ENCODE assay signal across 8 cellular contexts in genomic region chr10:77173615-77174461, GRCh38.
A peak's percentile ranks its signal among the peaks of the same experiment; 100 is the strongest.
DNase-seq lines count a peak whose midpoint lies in the region; ATAC-seq, FAIRE-seq and TF ChIP-seq lines count a peak whose summit lies in the region.

No MANE protein-coding gene starts in this region.

- DNase-seq in DMS 273 (lab: John Stamatoyannopoulos, UW; ENCODE audit: unreplicated experiment) (peak; percentile 80), HCEC 1CT (peak; percentile 59), NCI-H2107 treated with DMSO at 0.1 percent for 48 hours (lab: John Stamatoyannopoulos, UW; ENCODE audit: unreplicated experiment) (peak; percentile 30), WTC11 (ENCODE audit: low spot score) (peak; percentile 86), bronchial epithelial cell (ENCODE audit: low read depth) (peak; percentile 67), keratinocyte (ENCODE audit: low read depth, low spot score) (no peak)
- DNase-seq in stimulated activated CD4-positive, alpha-beta T cell treated with anti-CD3 and anti-CD28 coated beads, Interleukin-1b, Interleukin-23, amount 100 ng/mL, for 48 hours, result peak; percentile 62

- TF ChIP-seq CTCF in WTC11 (IDR thresholded peaks at IDR 0.05) (peak; percentile 86), bronchial epithelial cell (IDR thresholded peaks at IDR 0.05; ENCODE audit: insufficient read depth, low read length, severe bottlenecking) (peak; percentile 91), keratinocyte (optimal IDR thresholded peaks at IDR 0.05 in 1 of 3, IDR thresholded peaks at IDR 0.05 in 1 of 3, conservative IDR thresholded peaks at IDR 0.05 in 1 of 3; ENCODE audit: extremely low read depth in 1 of 3, insufficient read depth in 2 of 3, low read length in 3 of 3) (peak; percentile 86 to 90 (median 87))

- H3K4me1 ChIP-seq in keratinocyte (ENCODE audit: control insufficient read depth, extremely low read depth, insufficient read depth, low read length), result peaks cover 6% of the 10 kb centered on the region

- CTCF ChIA-PET in WTC11 (lab: Charles Lee), result interaction anchor here (0.5 to 3.2 kb wide), 63 partner anchors 9 to 1233 kb away, joined by 3 to 33 read pairs (median 4); partner anchors contain the start of gene KCNMA1

- H3K27ac Mint-ChIP-seq in WTC11, result no peak overlapping the region

- ATAC-seq in WTC11 (peak; percentile 95), HG02840 (IDR thresholded peaks at IDR 0.05; ENCODE audit: low FRiP score, unreplicated experiment) (no peak)

- H3K79me2 ChIP-seq in keratinocyte (ENCODE audit: control insufficient read depth, insufficient read depth, low read length), result no peaks in the 10 kb centered on the region

- no peaks in the 10 kb centered on the region for H3K36me3 Mint-ChIP-seq in WTC11

- no peak overlapping the region for H2AFZ ChIP-seq in keratinocyte (ENCODE audit: control insufficient read depth, low read length)

- H3K27me3 ChIP-seq in bronchial epithelial cell (ENCODE audit: control insufficient read depth, insufficient read depth, low read length) (no peaks in the 10 kb centered on the region), keratinocyte (ENCODE audit: control insufficient read depth, extremely low read depth, insufficient read depth, low read length) (no peaks in the 10 kb centered on the region)

- H3K4me1 Mint-ChIP-seq in WTC11, result no peaks in the 10 kb centered on the region

- H3K4me2 ChIP-seq in keratinocyte (ENCODE audit: control insufficient read depth, extremely low read depth, insufficient read depth, low read depth, low read length), result no peak overlapping the region

- H3K4me3 ChIP-seq in bronchial epithelial cell (ENCODE audit: low read depth, low read length) (no peak overlapping the region), keratinocyte (ENCODE audit: control insufficient read depth in 2 of 3, extremely low read depth in 1 of 3, insufficient read depth in 2 of 3, low read depth in 1 of 3, low read length in 3 of 3) (no peak overlapping the region)

- H3K27ac ChIP-seq in keratinocyte (ENCODE audit: control insufficient read depth, insufficient read depth, low read length), result no peak overlapping the region

- H3K36me3 ChIP-seq in bronchial epithelial cell (ENCODE audit: control insufficient read depth, insufficient read depth, low read length) (no peaks in the 10 kb centered on the region), keratinocyte (ENCODE audit: control insufficient read depth in 2 of 2, extremely low read depth in 1 of 2, insufficient read depth in 2 of 2, low read length in 2 of 2) (no peaks in the 10 kb centered on the region)

- H3K9me3 Mint-ChIP-seq in WTC11, result no peaks in the 10 kb centered on the region; the same call in 1 of the 2 replicates

- no peaks in the 10 kb centered on the region; the same call in 1 of the 2 replicates for H3K27me3 Mint-ChIP-seq in WTC11 (ENCODE audit: low read depth)

- no peaks in the 10 kb centered on the region for H4K20me1 ChIP-seq in keratinocyte (ENCODE audit: control insufficient read depth, extremely low read depth, insufficient read depth, low read length)

- dilution Hi-C loops in keratinocyte (cut with MboI; ENCODE audit: extremely low pct_ligation_motif_present, low sequenced_read_pairs), result no loop called here

- FAIRE-seq in bronchial epithelial cell (lab: Jason Lieb, UNC) (no peak), keratinocyte (lab: Jason Lieb, UNC) (peak; percentile 79)

- H3K9me3 ChIP-seq in keratinocyte (ENCODE audit: control insufficient read depth, low read depth, low read length), result no peaks in the 10 kb centered on the region

- H3K9ac ChIP-seq in keratinocyte (ENCODE audit: control insufficient read depth, extremely low read depth, insufficient read depth, low read length), result no peak overlapping the region

- H3K4me3 Mint-ChIP-seq in WTC11, result no peak overlapping the region

- no peaks in the 10 kb centered on the region for H3K9me1 ChIP-seq in keratinocyte (ENCODE audit: control insufficient read depth, extremely low read depth, insufficient read depth, low read length)

- POLR2A ChIA-PET in WTC11 (lab: Charles Lee), result no interaction called here

TF ChIP-seq in WTC11, 78 proteins besides CTCF, POLR2A, EP300 and RAD21:
- TF ChIP-seq JUN (CRISPR knock-in tag; IDR thresholded peaks at IDR 0.05), result no peak
- TF ChIP-seq GRHL2 (CRISPR knock-in tag; IDR thresholded peaks at IDR 0.05; ENCODE audit: insufficient replicate concordance, severe bottlenecking), result no peak
- no peak for TF ChIP-seq EMX1 (CRISPR knock-in tag; IDR thresholded peaks at IDR 0.05)
- no peak for TF ChIP-seq GABPB1 (CRISPR knock-in tag; IDR thresholded peaks at IDR 0.05)
- TF ChIP-seq E2F4 (CRISPR knock-in tag; IDR thresholded peaks at IDR 0.05; ENCODE audit: borderline replicate concordance, low read depth), result no peak
- TF ChIP-seq AR (CRISPR knock-in tag; IDR thresholded peaks at IDR 0.05), result no peak
- no peak for TF ChIP-seq CREB1 (CRISPR knock-in tag; IDR thresholded peaks at IDR 0.05)
- TF ChIP-seq NR3C1 (CRISPR knock-in tag; conservative IDR thresholded peaks at IDR 0.05; ENCODE audit: low read depth), result no peak
- TF ChIP-seq MYBL2 (CRISPR knock-in tag; IDR thresholded peaks at IDR 0.05), result no peak
- TF ChIP-seq, protein P1, sequence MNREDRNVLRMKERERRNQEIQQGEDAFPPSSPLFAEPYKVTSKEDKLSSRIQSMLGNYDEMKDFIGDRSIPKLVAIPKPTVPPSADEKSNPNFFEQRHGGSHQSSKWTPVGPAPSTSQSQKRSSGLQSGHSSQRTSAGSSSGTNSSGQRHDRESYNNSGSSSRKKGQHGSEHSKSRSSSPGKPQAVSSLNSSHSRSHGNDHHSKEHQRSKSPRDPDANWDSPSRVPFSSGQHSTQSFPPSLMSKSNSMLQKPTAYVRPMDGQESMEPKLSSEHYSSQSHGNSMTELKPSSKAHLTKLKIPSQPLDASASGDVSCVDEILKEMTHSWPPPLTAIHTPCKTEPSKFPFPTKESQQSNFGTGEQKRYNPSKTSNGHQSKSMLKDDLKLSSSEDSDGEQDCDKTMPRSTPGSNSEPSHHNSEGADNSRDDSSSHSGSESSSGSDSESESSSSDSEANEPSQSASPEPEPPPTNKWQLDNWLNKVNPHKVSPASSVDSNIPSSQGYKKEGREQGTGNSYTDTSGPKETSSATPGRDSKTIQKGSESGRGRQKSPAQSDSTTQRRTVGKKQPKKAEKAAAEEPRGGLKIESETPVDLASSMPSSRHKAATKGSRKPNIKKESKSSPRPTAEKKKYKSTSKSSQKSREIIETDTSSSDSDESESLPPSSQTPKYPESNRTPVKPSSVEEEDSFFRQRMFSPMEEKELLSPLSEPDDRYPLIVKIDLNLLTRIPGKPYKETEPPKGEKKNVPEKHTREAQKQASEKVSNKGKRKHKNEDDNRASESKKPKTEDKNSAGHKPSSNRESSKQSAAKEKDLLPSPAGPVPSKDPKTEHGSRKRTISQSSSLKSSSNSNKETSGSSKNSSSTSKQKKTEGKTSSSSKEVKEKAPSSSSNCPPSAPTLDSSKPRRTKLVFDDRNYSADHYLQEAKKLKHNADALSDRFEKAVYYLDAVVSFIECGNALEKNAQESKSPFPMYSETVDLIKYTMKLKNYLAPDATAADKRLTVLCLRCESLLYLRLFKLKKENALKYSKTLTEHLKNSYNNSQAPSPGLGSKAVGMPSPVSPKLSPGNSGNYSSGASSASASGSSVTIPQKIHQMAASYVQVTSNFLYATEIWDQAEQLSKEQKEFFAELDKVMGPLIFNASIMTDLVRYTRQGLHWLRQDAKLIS (CRISPR knock-in tag; IDR thresholded peaks at IDR 0.05; ENCODE audit: borderline replicate concordance), result no peak
- TF ChIP-seq NFE2L1 (CRISPR knock-in tag; IDR thresholded peaks at IDR 0.05), result no peak
- TF ChIP-seq ZNF423 (CRISPR knock-in tag; IDR thresholded peaks at IDR 0.05), result no peak
